Comparison of ENCODE assay signal across 9 cellular contexts in the genomic region with DNA sequence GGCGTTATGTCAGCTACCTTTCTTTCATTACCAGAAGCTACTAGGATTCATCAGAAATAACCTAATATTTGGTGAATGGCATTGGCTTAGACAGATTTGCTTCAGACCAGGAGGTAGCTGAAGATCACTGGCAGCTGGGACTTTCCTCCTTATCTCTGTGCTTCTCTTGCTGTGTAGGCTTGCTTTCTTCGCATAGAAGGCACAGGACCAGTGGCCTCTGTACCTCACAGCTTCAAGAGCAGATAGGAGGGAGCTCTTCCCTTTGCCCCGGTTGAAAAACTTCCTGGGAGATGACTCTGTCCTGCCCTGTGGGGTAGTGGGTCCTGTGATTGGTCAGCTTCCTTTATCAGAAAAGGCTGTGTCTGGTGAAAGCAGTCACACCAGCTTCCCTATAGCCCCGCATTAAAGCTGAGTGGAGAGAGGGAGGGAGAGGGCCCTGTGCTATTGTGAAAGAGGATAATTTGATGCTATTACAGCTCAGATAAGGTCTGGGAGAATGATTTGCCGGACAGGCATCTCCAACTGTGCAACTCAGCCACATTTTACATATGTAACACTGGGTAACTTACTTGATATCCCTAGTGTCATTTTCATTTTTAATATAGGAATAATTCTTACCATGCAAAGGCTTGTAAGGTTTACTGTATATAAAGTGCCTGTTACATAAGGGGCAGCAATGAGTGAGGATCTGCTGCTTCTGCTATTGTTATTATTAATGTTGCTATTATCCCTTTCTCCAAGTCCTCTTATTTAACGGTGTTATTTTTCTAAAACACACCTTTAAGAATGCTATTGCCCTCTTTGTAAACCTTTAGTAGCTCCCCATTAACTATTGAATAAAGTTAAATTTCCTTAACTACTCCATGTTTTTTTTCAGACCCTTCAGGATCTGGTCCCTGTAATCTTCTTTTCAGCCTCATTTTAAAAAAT. TPM values are rescaled to one million over a fixed set of nuclear protein-coding genes. Genes with fewer than 3 reads are reported as not detected.
DNase-seq lines count a peak whose midpoint lies in the region; ATAC-seq and TF ChIP-seq lines count a peak whose summit lies in the region.
"Had no signal": no experiment of that assay in that cellular context is flagged by ENCODE, and none has a peak within 500 bp of the region (broad histone marks: within the 10 kb centered on the region; RNA-seq: fewer than 3 reads in every experiment).

No MANE protein-coding gene starts in this region.

- peaks cover 1% of the 10 kb centered on the region for H3K27me3 Mint-ChIP-seq in GM23338 (ENCODE audit: insufficient read depth, low read depth, poor library complexity)
- H3K27me3 Mint-ChIP-seq in activated naive CD8-positive, alpha-beta T cell treated with anti-CD3 and anti-CD28 coated beads for 36 hours: no peaks in the 10 kb centered on the region

- peaks cover 27% of the 10 kb centered on the region; the same call in 1 of the 2 replicates for H3K4me1 ChIP-seq in GM23338 (ENCODE audit: insufficient read depth)
- peaks cover 22% of the 10 kb centered on the region for H3K4me1 ChIP-seq in Panc1 (ENCODE audit: control insufficient read depth, insufficient read depth, low read length)
- H3K4me1 ChIP-seq in gastroesophageal sphincter: peaks cover 8 to 59% (median 16%) of the 10 kb centered on the region in 3 donors
- H3K4me1 ChIP-seq in gastrocnemius medialis: peaks cover 83 to 85% of the 10 kb centered on the region in 2 donors

- TF ChIP-seq EP300 in gastroesophageal sphincter (IDR thresholded peaks at IDR 0.05): no peak

- H2AFZ ChIP-seq in GM23338: no peak overlapping the region

- H4K20me1 ChIP-seq in GM23338 (replicated peaks; ENCODE audit: insufficient read depth): no peaks in the 10 kb centered on the region

- TF ChIP-seq CTCF in GM23338 (conservative IDR thresholded peaks at IDR 0.05; ENCODE audit: low read depth in 2 of 2) (no peak), Panc1 (IDR thresholded peaks at IDR 0.05) (no peak), gastroesophageal sphincter (IDR thresholded peaks at IDR 0.05) (no peak), gastrocnemius medialis (IDR thresholded peaks at IDR 0.05 in 4 of 5, conservative IDR thresholded peaks at IDR 0.05 in 1 of 5) (no peak)

- H3K27me3 ChIP-seq in GM23338 (ENCODE audit: insufficient read depth): no peaks in the 10 kb centered on the region
- H3K27me3 ChIP-seq in Panc1 (ENCODE audit: control insufficient read depth, insufficient read depth, low read length): no peaks in the 10 kb centered on the region
- no peaks in the 10 kb centered on the region for H3K27me3 ChIP-seq in gastroesophageal sphincter
- no peaks in the 10 kb centered on the region for H3K27me3 ChIP-seq in gastrocnemius medialis

- 71 to 81% methylated on average over 3 to 4 of the region's 6 CpGs for WGBS in gastroesophageal sphincter (ENCODE audit: low coverage in 1 of 2), 2 donors

- no peak overlapping the region for H3K4me3 Mint-ChIP-seq in GM23338
- H3K4me3 Mint-ChIP-seq in activated naive CD8-positive, alpha-beta T cell treated with anti-CD3 and anti-CD28 coated beads for 36 hours: no peak overlapping the region

- TF ChIP-seq POLR2A in gastroesophageal sphincter (IDR thresholded peaks at IDR 0.05) (no peak), gastrocnemius medialis (IDR thresholded peaks at IDR 0.05) (no peak)

- H3K9me3 ChIP-seq in Panc1 (ENCODE audit: control insufficient read depth, insufficient read depth, low read depth, low read length): no peaks in the 10 kb centered on the region
- no peaks in the 10 kb centered on the region for H3K9me3 ChIP-seq in gastroesophageal sphincter
- H3K9me3 ChIP-seq in gastrocnemius medialis: no peaks in the 10 kb centered on the region
- H3K9me3 ChIP-seq: HAP-1 had no signal

- no peaks in the 10 kb centered on the region for H3K36me3 Mint-ChIP-seq in GM23338 (ENCODE audit: low read depth)
- H3K36me3 Mint-ChIP-seq in activated naive CD8-positive, alpha-beta T cell treated with anti-CD3 and anti-CD28 coated beads for 36 hours: peaks cover 18% of the 10 kb centered on the region

- H3K9me2 ChIP-seq in GM23338 (ENCODE audit: insufficient read depth): no peaks in the 10 kb centered on the region

- in situ Hi-C loops in Panc1 (cut with HindIII; ENCODE audit: low pct_unique_long_range_greater_than_20kb, low sequenced_read_pairs) (no loop called here), gastrocnemius medialis (cut with MboI; ENCODE audit: low sequenced_read_pairs in 4 of 4) (loop anchor here in 2 of 4 donors (25.0 kb wide), 1 partner anchor 114 kb away; no protein-coding TSS in a partner anchor)

- no peak overlapping the region for H3K4me2 ChIP-seq in GM23338

- ATAC-seq in GM23338 (peak; percentile 86), Panc1 (peak; percentile 67), gastroesophageal sphincter (peak; percentile 53), gastrocnemius medialis (peak; percentile 61 to 79), HG03097 (IDR thresholded peaks at IDR 0.05; ENCODE audit: low FRiP score, unreplicated experiment) (no peak)

- intact Hi-C loops in Panc1 (cut with micrococcal nuclease; ENCODE audit: unreplicated experiment): no loop called here
- intact Hi-C loops in gastrocnemius medialis (cut with DNase I; ENCODE audit: low total_unique reads): no loop called here

- H3K27ac ChIP-seq in GM23338 (ENCODE audit: low read depth) (peak overlapping the region; percentile 48; the same call in 1 of the 2 replicates), Panc1 (ENCODE audit: low read length) (peak overlapping the region; percentile 57), gastroesophageal sphincter (peak overlapping the region in 2 of 4 donors; percentile 21 to 58), gastrocnemius medialis (peak overlapping the region; percentile 75 to 99 (median 82))

- H3K9me3 Mint-ChIP-seq in GM23338: no peaks in the 10 kb centered on the region
- peaks cover 1% of the 10 kb centered on the region for H3K9me3 Mint-ChIP-seq in activated naive CD8-positive, alpha-beta T cell treated with anti-CD3 and anti-CD28 coated beads for 36 hours

- CTCF ChIA-PET in Panc1 (lab: Charles Lee): no interaction called here

- no peaks in the 10 kb centered on the region for H3F3A ChIP-seq in GM23338 (replicated peaks; ENCODE audit: low read depth)

- peak overlapping the region; percentile 66; the same call in 1 of the 2 replicates for H3K27ac Mint-ChIP-seq in GM23338
- H3K27ac Mint-ChIP-seq in activated naive CD8-positive, alpha-beta T cell treated with anti-CD3 and anti-CD28 coated beads for 36 hours: no peak overlapping the region

- POLR2A ChIA-PET in Panc1 (lab: Charles Lee): interaction anchor here (0.7 kb wide), 1 partner anchor 114 kb away, joined by 3 read pairs; no protein-coding TSS in a partner anchor

- peaks cover 23% of the 10 kb centered on the region for H3K79me2 ChIP-seq in GM23338 (replicated peaks; ENCODE audit: insufficient read depth)

- no peaks in the 10 kb centered on the region for H3K36me3 ChIP-seq in GM23338 (ENCODE audit: insufficient read depth)
- no peaks in the 10 kb centered on the region for H3K36me3 ChIP-seq in Panc1 (ENCODE audit: control insufficient read depth, insufficient read depth, low read length)
- H3K36me3 ChIP-seq in gastroesophageal sphincter: peaks cover 0 to under 1% of the 10 kb centered on the region in 2 donors
- H3K36me3 ChIP-seq in gastrocnemius medialis: no peaks in the 10 kb centered on the region
- H3K36me3 ChIP-seq: HAP-1 had no signal

- no TSS peak for BruUV-seq in Panc1 (replicated peaks; lab: Mats Ljungman, UMichigan)

- peak; percentile 43 for DNase-seq in GM23338 (ENCODE audit: low spot score)
- DNase-seq in Panc1 (ENCODE audit: low read depth, low spot score): no peak
- no peak for DNase-seq in gastrocnemius medialis
- DNase-seq in activated CD4-positive, alpha-beta T cell treated with anti-CD3 and anti-CD28 coated beads, Interleukin-2, amount 50 U/mL, for 1 hour: no peak
- no peak for DNase-seq in COR-L47 (lab: John Stamatoyannopoulos, UW)
- no peak for DNase-seq in activated naive CD8-positive, alpha-beta T cell treated with anti-CD3 and anti-CD28 coated beads for 36 hours

- no peak overlapping the region for H3K4me3 ChIP-seq in GM23338
- H3K4me3 ChIP-seq in Panc1 (ENCODE audit: low read depth in 2 of 2, low read length in 2 of 2): no peak overlapping the region
- no peak overlapping the region for H3K4me3 ChIP-seq in gastroesophageal sphincter
- peak overlapping the region in 1 of 4 donors; percentile 11 for H3K4me3 ChIP-seq in gastrocnemius medialis
- H3K4me3 ChIP-seq: HAP-1 had no signal

- H3K4me1 Mint-ChIP-seq in GM23338: peaks cover 22% of the 10 kb centered on the region
- H3K4me1 Mint-ChIP-seq in activated naive CD8-positive, alpha-beta T cell treated with anti-CD3 and anti-CD28 coated beads for 36 hours: peaks cover 8% of the 10 kb centered on the region

TF ChIP-seq in GM23338, 12 proteins besides CTCF, POLR2A, EP300 and RAD21 (continues in another document):
- TF ChIP-seq STAT1 (IDR thresholded peaks at IDR 0.05; ENCODE audit: unreplicated experiment): no peak
- TF ChIP-seq ZNF114 (CRISPR knock-in tag; IDR thresholded peaks at IDR 0.05): no peak
- TF ChIP-seq CREB1 (CRISPR knock-in tag; IDR thresholded peaks at IDR 0.05; ENCODE audit: low read depth): no peak
- TF ChIP-seq, protein P1, sequence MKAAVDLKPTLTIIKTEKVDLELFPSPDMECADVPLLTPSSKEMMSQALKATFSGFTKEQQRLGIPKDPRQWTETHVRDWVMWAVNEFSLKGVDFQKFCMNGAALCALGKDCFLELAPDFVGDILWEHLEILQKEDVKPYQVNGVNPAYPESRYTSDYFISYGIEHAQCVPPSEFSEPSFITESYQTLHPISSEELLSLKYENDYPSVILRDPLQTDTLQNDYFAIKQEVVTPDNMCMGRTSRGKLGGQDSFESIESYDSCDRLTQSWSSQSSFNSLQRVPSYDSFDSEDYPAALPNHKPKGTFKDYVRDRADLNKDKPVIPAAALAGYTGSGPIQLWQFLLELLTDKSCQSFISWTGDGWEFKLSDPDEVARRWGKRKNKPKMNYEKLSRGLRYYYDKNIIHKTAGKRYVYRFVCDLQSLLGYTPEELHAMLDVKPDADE (IDR thresholded peaks at IDR 0.05): no peak
- TF ChIP-seq NANOG (IDR thresholded peaks at IDR 0.05; ENCODE audit: borderline replicate concordance): no peak
- no peak for TF ChIP-seq EZH2phosphoT487 (IDR thresholded peaks at IDR 0.05; ENCODE audit: unreplicated experiment)
- no peak for TF ChIP-seq JUNB (IDR thresholded peaks at IDR 0.05; ENCODE audit: unreplicated experiment)
- no peak for TF ChIP-seq POLR2AphosphoS5 (IDR thresholded peaks at IDR 0.05; ENCODE audit: low read depth)
- TF ChIP-seq EZH2 (IDR thresholded peaks at IDR 0.05; ENCODE audit: low read depth, unreplicated experiment): no peak

RNA-seq across cellular contexts. Expression of a gene that starts 31.6 kb away (rescaled TPM):
- total RNA-seq in GM23338 (2014; rRNA removed; shearing (Covaris generic)): 74.9 and 82.7 TPM in 2 replicates
- 102 and 103 TPM in 2 replicates for polyA plus RNA-seq in GM23338 (2016; fragmentation: Nextera tagmentation; extraction: Ambion mirVana)
- total RNA-seq in Panc1 (2021; ENCODE audit: unreplicated experiment) (85.5 TPM), gastroesophageal sphincter (100 to 1,000 TPM in 1 of 4 donors, 10 to 100 TPM in 3; 56.9 to 110 (median 78.3) TPM), gastrocnemius medialis (100 to 1,000 TPM in 3 of 4 donors, 10 to 100 TPM in 1; 65.8 to 206 (median 136) TPM)
- polyA plus RNA-seq in Panc1 (2012; ENCODE audit: insufficient read length): 63.5 TPM
- 10 to 100 TPM; 52.5 to 55.9 TPM for total RNA-seq in activated naive CD8-positive, alpha-beta T cell treated with anti-CD3 and anti-CD28 coated beads for 36 hours
